In the genomic region with DNA sequence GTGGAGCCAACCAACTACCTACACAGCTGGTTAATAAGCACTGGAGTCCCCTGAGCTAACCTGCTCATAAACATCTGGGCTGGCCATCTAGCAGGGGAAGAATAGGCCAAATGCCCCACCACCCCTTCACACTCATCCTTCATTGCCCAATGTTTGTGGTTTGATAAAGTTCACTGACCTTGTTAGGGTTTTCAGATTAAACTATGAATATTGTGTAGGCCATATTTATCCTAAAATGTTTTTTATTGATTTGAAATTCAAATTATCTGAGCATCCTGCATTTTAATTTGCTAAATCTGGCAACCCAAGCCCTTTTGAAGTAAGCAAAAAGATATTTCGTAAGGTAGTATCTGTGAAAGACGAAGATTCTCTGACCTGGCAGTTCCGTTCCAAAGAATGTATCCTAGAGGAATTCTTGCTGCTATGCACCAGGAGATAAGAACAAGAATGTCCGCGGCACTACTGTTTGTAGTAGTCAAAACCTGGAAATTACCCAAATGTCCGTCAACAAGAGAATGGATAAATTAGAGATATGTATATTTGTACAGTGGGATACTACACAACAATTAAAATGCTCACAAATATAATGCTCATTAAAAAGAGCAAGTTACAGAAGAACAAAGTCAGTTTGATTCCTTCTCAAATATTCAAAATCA, we compare ENCODE assay signal across 24 cellular contexts.
"Had no signal": no experiment of that assay in that cellular context is flagged by ENCODE, and none has a peak within 500 bp of the region (broad histone marks: within the 10 kb centered on the region; RNA-seq: fewer than 3 reads in every experiment).

No MANE protein-coding gene starts in this region.

- H3K4me3 ChIP-seq: colonic mucosa, dorsolateral prefrontal cortex, esophagus muscularis mucosa, gastroesophageal sphincter, lower lobe of right lung, ovary, prostate gland, thoracic aorta, upper lobe of left lung had no signal

- H3K9me3 ChIP-seq: colonic mucosa, esophagus muscularis mucosa, gastroesophageal sphincter, lower lobe of right lung, ovary, prostate gland, thoracic aorta, upper lobe of left lung had no signal

- H3K27ac ChIP-seq: colonic mucosa, dorsolateral prefrontal cortex, esophagus muscularis mucosa, gastroesophageal sphincter, lower lobe of right lung, ovary, prostate gland, thoracic aorta, upper lobe of left lung had no signal

- FAIRE-seq: islet of Langerhans had no signal

- ATAC-seq: activated CD4-positive, alpha-beta T cell treated with anti-CD3 and anti-CD28 coated beads for 36 hours; activated naive CD8-positive, alpha-beta T cell treated with anti-CD3 and anti-CD28 coated beads, Interleukin-2, amount 50 U/mL, for 24 hours; effector memory CD8-positive, alpha-beta T cell; gastroesophageal sphincter; lower lobe of right lung; naive thymus-derived CD8-positive, alpha-beta T cell had no signal

- DNase-seq: activated B cell treated with CpG ODN at 0.5 μM for 24 hours; activated CD4-positive, alpha-beta T cell treated with anti-CD3 and anti-CD28 coated beads for 36 hours; activated CD4-positive, alpha-beta T cell treated with anti-CD3 and anti-CD28 coated beads, Interleukin-2, amount 50 U/mL, for 4 hours; activated effector memory CD4-positive, alpha-beta T cell treated with anti-CD3 and anti-CD28 coated beads, Interleukin-2, amount 50 U/mL, for 16 hours; activated naive CD4-positive, alpha-beta T cell treated with anti-CD3 and anti-CD28 coated beads, Interleukin-2, amount 10 ng/mL, durations not matched to agents 7 days and 5 days; activated naive CD8-positive, alpha-beta T cell treated with anti-CD3 and anti-CD28 coated beads, Interleukin-2, amount 50 U/mL, for 24 hours; aorta; colonic mucosa; dorsolateral prefrontal cortex; effector memory CD8-positive, alpha-beta T cell; head of caudate nucleus; left cardiac atrium; lower lobe of right lung; naive thymus-derived CD8-positive, alpha-beta T cell; ovary; stimulated activated CD4-positive, alpha-beta T cell treated with anti-CD3 and anti-CD28 coated beads, Interleukin-4, amount 100 ng/mL, for 24 hours; stimulated activated naive CD4-positive, alpha-beta T cell treated with Interleukin-2 at 50 U/mL for 16 hours; T1000; upper lobe of left lung had no signal

- H3K27me3 ChIP-seq: colonic mucosa, dorsolateral prefrontal cortex, esophagus muscularis mucosa, gastroesophageal sphincter, ovary, upper lobe of left lung had no signal

- H3K36me3 ChIP-seq: colonic mucosa, esophagus muscularis mucosa, gastroesophageal sphincter, lower lobe of right lung, ovary, prostate gland, thoracic aorta, upper lobe of left lung had no signal

- H3K4me1 ChIP-seq: colonic mucosa, prostate gland had no signal
